In genomic region chr3:171810278-171811058, GRCh38 we compare ENCODE assay signal across 1 cellular context.
TF ChIP-seq lines count a peak whose summit lies in the region.

Gene PLD1 (minus strand): TSS chr3:171810483. CDS start chr3:171738051, 72,432 bp downstream.

TF ChIP-seq in K562, 482 proteins besides CTCF, POLR2A, EP300 and RAD21 (continued from another document and continues in another):
- TF ChIP-seq ZNF830 (CRISPR knock-in tag; IDR thresholded peaks at IDR 0.05) (peak; percentile 83; the same call in 1 of the 2 replicates), POLR2G (IDR thresholded peaks at IDR 0.05; ENCODE audit: low read depth, low read length) (peak; percentile 84), SIN3B (IDR thresholded peaks at IDR 0.05; ENCODE audit: low read depth) (no peak), ZEB2 (IDR thresholded peaks at IDR 0.05) (peak; percentile 30; the same call in 1 of the 2 replicates), SAFB2 (IDR thresholded peaks at IDR 0.05; ENCODE audit: borderline replicate concordance, low read depth, low read length, severe bottlenecking) (no peak), MCM7 (IDR thresholded peaks at IDR 0.05) (no peak), RBM22 (IDR thresholded peaks at IDR 0.05; ENCODE audit: low read depth, low read length, poor library complexity, severe bottlenecking) (peak; percentile 41), FUS (optimal IDR thresholded peaks at IDR 0.05; ENCODE audit: low read depth, low read length) (no peak), SREBF2 (CRISPR knock-in tag; IDR thresholded peaks at IDR 0.05) (no peak), EGR1 (conservative IDR thresholded peaks at IDR 0.05) (peak; percentile 37), PHB2 (IDR thresholded peaks at IDR 0.05; ENCODE audit: low read depth) (no peak), YY1 (IDR thresholded peaks at IDR 0.05; ENCODE audit: borderline replicate concordance in 1 of 3, control insufficient read depth in 1 of 3, extremely low read depth in 1 of 3, insufficient read depth in 3 of 3, insufficient read length in 1 of 3, insufficient replicate concordance in 2 of 3, low read depth in 1 of 3, low read length in 2 of 3) (peak in 1 of 3 experiments; percentile 29), HNRNPK (IDR thresholded peaks at IDR 0.05; ENCODE audit: low read depth, low read length, poor library complexity, severe bottlenecking) (peak; percentile 87), PCBP1 (IDR thresholded peaks at IDR 0.05; ENCODE audit: low read depth, low read length, poor library complexity, severe bottlenecking) (peak; percentile 64), NFIC (IDR thresholded peaks at IDR 0.05) (0 out of 2 replicates have a peak, but pooled peaks have one; percentile 10), MAZ (CRISPR knock-in tag; conservative IDR thresholded peaks at IDR 0.05 in 1 of 2, IDR thresholded peaks at IDR 0.05 in 1 of 2) (peak; percentile 87 to 93), NONO (IDR thresholded peaks at IDR 0.05; ENCODE audit: low read depth in 2 of 2, low read length in 1 of 2) (0 out of 4 replicates have a peak, but pooled peaks of 1 of the 2 experiments have one; percentile 39), RHOXF2B (CRISPR knock-in tag; conservative IDR thresholded peaks at IDR 0.05) (no peak), FOXP1 (CRISPR knock-in tag; IDR thresholded peaks at IDR 0.05) (0 out of 2 replicates have a peak, but pooled peaks have one; percentile 65), ZSCAN32 (CRISPR knock-in tag; IDR thresholded peaks at IDR 0.05) (peak; percentile 6; the same call in 1 of the 2 replicates), SIN3A (IDR thresholded peaks at IDR 0.05; ENCODE audit: borderline replicate concordance in 2 of 2, control insufficient read depth in 1 of 2, low read depth in 2 of 2, low read length in 2 of 2) (peak; percentile 61 to 75; a peak in 3 of 4 replicates), DACH1 (IDR thresholded peaks at IDR 0.05; ENCODE audit: partially characterized antibody) (peak; percentile 83), SMARCB1 (IDR thresholded peaks at IDR 0.05; ENCODE audit: insufficient read length, low read depth) (peak; percentile 7), GATAD2A (IDR thresholded peaks at IDR 0.05) (peak; percentile 53; the same call in 1 of the 2 replicates), KDM5B (IDR thresholded peaks at IDR 0.05; ENCODE audit: insufficient replicate concordance, low read depth, low read length) (peak; percentile 60), CCNT2 (IDR thresholded peaks at IDR 0.05; ENCODE audit: borderline replicate concordance, extremely low read depth, insufficient read length, low read depth, low read length) (peak; percentile 80), ZNF785 (CRISPR knock-in tag; IDR thresholded peaks at IDR 0.05) (no peak), TGIF2 (CRISPR knock-in tag; IDR thresholded peaks at IDR 0.05) (0 out of 2 replicates have a peak, but pooled peaks have one; percentile 64), ZNF507 (tag; conservative IDR thresholded peaks at IDR 0.05) (no peak), ZNF444 (CRISPR knock-in tag; IDR thresholded peaks at IDR 0.05) (no peak), HOXB6 (CRISPR knock-in tag; IDR thresholded peaks at IDR 0.05; ENCODE audit: borderline replicate concordance) (no peak), RNF219 (CRISPR knock-in tag; IDR thresholded peaks at IDR 0.05) (no peak), GATAD2B (IDR thresholded peaks at IDR 0.05; ENCODE audit: borderline replicate concordance) (peak; percentile 39; the same call in 1 of the 2 replicates), MYNN (IDR thresholded peaks at IDR 0.05) (peak; percentile 53; the same call in 1 of the 2 replicates), MYNN (CRISPR knock-in tag; IDR thresholded peaks at IDR 0.05) (no peak), ZNF583 (CRISPR knock-in tag; IDR thresholded peaks at IDR 0.05) (peak; percentile 35; the same call in 1 of the 2 replicates), ATF3 (IDR thresholded peaks at IDR 0.05) (no peak), ATF3 (CRISPR knock-in tag; conservative IDR thresholded peaks at IDR 0.05) (0 out of 2 replicates have a peak, but pooled peaks have one; percentile 48), ELF4 (CRISPR knock-in tag; IDR thresholded peaks at IDR 0.05) (no peak), TEAD1 (CRISPR knock-in tag; IDR thresholded peaks at IDR 0.05) (0 out of 4 replicates have a peak, but pooled peaks of 1 of the 2 experiments have one; percentile 11), ZNF696 (CRISPR knock-in tag; conservative IDR thresholded peaks at IDR 0.05) (no peak), ZNF75A (CRISPR knock-in tag; IDR thresholded peaks at IDR 0.05) (no peak), HMGN3 (IDR thresholded peaks at IDR 0.05; ENCODE audit: borderline replicate concordance, extremely low read depth, insufficient read length, low read depth, low read length) (peak; percentile 70), CBFA2T3 (IDR thresholded peaks at IDR 0.05) (peak; percentile 19; the same call in 1 of the 2 replicates), NR4A1 (CRISPR knock-in tag; IDR thresholded peaks at IDR 0.05) (no peak), NR4A1 (tag; IDR thresholded peaks at IDR 0.05) (no peak), NR3C1 (CRISPR knock-in tag; IDR thresholded peaks at IDR 0.05) (no peak), TAF1 (IDR thresholded peaks at IDR 0.05; ENCODE audit: control insufficient read depth, extremely low read depth, insufficient read depth, low read length, severe bottlenecking) (peak; percentile 55), POLR2B (IDR thresholded peaks at IDR 0.05; ENCODE audit: low read depth, partially characterized antibody) (peak; percentile 74), SMAD1 (IDR thresholded peaks at IDR 0.05; ENCODE audit: low read depth, low read length, partially characterized antibody) (peak; percentile 32), POLR2H (tag; IDR thresholded peaks at IDR 0.05; ENCODE audit: low read depth) (peak; percentile 37)
- TF ChIP-seq, protein P1, sequence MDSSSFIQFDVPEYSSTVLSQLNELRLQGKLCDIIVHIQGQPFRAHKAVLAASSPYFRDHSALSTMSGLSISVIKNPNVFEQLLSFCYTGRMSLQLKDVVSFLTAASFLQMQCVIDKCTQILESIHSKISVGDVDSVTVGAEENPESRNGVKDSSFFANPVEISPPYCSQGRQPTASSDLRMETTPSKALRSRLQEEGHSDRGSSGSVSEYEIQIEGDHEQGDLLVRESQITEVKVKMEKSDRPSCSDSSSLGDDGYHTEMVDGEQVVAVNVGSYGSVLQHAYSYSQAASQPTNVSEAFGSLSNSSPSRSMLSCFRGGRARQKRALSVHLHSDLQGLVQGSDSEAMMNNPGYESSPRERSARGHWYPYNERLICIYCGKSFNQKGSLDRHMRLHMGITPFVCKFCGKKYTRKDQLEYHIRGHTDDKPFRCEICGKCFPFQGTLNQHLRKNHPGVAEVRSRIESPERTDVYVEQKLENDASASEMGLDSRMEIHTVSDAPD (CRISPR knock-in tag; IDR thresholded peaks at IDR 0.05), result no peak
- TF ChIP-seq, protein P2, sequence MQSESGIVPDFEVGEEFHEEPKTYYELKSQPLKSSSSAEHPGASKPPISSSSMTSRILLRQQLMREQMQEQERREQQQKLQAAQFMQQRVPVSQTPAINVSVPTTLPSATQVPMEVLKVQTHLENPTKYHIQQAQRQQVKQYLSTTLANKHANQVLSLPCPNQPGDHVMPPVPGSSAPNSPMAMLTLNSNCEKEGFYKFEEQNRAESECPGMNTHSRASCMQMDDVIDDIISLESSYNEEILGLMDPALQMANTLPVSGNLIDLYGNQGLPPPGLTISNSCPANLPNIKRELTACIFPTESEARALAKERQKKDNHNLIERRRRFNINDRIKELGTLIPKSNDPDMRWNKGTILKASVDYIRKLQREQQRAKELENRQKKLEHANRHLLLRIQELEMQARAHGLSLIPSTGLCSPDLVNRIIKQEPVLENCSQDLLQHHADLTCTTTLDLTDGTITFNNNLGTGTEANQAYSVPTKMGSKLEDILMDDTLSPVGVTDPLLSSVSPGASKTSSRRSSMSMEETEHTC (IDR thresholded peaks at IDR 0.05), result no peak
- TF ChIP-seq, protein P3, sequence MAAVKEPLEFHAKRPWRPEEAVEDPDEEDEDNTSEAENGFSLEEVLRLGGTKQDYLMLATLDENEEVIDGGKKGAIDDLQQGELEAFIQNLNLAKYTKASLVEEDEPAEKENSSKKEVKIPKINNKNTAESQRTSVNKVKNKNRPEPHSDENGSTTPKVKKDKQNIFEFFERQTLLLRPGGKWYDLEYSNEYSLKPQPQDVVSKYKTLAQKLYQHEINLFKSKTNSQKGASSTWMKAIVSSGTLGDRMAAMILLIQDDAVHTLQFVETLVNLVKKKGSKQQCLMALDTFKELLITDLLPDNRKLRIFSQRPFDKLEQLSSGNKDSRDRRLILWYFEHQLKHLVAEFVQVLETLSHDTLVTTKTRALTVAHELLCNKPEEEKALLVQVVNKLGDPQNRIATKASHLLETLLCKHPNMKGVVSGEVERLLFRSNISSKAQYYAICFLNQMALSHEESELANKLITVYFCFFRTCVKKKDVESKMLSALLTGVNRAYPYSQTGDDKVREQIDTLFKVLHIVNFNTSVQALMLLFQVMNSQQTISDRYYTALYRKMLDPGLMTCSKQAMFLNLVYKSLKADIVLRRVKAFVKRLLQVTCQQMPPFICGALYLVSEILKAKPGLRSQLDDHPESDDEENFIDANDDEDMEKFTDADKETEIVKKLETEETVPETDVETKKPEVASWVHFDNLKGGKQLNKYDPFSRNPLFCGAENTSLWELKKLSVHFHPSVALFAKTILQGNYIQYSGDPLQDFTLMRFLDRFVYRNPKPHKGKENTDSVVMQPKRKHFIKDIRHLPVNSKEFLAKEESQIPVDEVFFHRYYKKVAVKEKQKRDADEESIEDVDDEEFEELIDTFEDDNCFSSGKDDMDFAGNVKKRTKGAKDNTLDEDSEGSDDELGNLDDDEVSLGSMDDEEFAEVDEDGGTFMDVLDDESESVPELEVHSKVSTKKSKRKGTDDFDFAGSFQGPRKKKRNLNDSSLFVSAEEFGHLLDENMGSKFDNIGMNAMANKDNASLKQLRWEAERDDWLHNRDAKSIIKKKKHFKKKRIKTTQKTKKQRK (IDR thresholded peaks at IDR 0.05; ENCODE audit: borderline replicate concordance, low read depth, low read length), result no peak
- TF ChIP-seq, protein P4, sequence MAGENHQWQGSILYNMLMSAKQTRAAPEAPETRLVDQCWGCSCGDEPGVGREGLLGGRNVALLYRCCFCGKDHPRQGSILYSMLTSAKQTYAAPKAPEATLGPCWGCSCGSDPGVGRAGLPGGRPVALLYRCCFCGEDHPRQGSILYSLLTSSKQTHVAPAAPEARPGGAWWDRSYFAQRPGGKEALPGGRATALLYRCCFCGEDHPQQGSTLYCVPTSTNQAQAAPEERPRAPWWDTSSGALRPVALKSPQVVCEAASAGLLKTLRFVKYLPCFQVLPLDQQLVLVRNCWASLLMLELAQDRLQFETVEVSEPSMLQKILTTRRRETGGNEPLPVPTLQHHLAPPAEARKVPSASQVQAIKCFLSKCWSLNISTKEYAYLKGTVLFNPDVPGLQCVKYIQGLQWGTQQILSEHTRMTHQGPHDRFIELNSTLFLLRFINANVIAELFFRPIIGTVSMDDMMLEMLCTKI (IDR thresholded peaks at IDR 0.05; ENCODE audit: partially characterized antibody), result no peak
- TF ChIP-seq, protein P5, sequence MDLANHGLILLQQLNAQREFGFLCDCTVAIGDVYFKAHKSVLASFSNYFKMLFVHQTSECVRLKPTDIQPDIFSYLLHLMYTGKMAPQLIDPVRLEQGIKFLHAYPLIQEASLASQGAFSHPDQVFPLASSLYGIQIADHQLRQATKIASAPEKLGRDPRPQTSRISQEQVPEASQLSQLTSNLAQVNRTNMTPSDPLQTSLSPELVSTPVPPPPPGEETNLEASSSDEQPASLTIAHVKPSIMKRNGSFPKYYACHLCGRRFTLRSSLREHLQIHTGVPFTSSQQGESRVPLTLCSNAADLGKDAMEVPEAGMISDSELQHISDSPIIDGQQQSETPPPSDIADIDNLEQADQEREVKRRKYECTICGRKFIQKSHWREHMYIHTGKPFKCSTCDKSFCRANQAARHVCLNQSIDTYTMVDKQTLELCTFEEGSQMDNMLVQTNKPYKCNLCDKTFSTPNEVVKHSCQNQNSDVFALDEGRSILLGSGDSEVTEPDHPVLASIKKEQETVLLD (IDR thresholded peaks at IDR 0.05), result 0 out of 2 replicates have a peak, but pooled peaks have one; percentile 1
- TF ChIP-seq, protein P6, sequence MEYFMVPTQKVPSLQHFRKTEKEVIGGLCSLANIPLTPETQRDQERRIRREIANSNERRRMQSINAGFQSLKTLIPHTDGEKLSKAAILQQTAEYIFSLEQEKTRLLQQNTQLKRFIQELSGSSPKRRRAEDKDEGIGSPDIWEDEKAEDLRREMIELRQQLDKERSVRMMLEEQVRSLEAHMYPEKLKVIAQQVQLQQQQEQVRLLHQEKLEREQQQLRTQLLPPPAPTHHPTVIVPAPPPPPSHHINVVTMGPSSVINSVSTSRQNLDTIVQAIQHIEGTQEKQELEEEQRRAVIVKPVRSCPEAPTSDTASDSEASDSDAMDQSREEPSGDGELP (CRISPR knock-in tag; IDR thresholded peaks at IDR 0.05; ENCODE audit: borderline replicate concordance), result peak; percentile 96
- TF ChIP-seq, protein P7, sequence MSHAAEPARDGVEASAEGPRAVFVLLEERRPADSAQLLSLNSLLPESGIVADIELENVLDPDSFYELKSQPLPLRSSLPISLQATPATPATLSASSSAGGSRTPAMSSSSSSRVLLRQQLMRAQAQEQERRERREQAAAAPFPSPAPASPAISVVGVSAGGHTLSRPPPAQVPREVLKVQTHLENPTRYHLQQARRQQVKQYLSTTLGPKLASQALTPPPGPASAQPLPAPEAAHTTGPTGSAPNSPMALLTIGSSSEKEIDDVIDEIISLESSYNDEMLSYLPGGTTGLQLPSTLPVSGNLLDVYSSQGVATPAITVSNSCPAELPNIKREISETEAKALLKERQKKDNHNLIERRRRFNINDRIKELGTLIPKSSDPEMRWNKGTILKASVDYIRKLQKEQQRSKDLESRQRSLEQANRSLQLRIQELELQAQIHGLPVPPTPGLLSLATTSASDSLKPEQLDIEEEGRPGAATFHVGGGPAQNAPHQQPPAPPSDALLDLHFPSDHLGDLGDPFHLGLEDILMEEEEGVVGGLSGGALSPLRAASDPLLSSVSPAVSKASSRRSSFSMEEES (CRISPR knock-in tag; IDR thresholded peaks at IDR 0.05), result no peak
